In genomic region chr3:70621451-70621850, GRCh38 we compare ENCODE assay signal across 17 cellular contexts.
DNase-seq lines count a peak whose midpoint lies in the region; ATAC-seq and TF ChIP-seq lines count a peak whose summit lies in the region.
"Had no signal": no experiment of that assay in that cellular context is flagged by ENCODE, and none has a peak within 500 bp of the region (broad histone marks: within the 10 kb centered on the region; RNA-seq: fewer than 3 reads in every experiment).

No MANE protein-coding gene starts in this region.

- no peak overlapping the region for H3K27ac Mint-ChIP-seq in activated T-cell treated with anti-CD3 and anti-CD28 coated beads, Interleukin-2, amount 50 U/mL, for 72 hours
- no peak overlapping the region for H3K27ac Mint-ChIP-seq in stimulated activated naive CD8-positive, alpha-beta T cell treated with anti-CD3 and anti-CD28 coated beads, Interleukin-15, amount 100 ng/mL, for 72 hours
- H3K27ac Mint-ChIP-seq: CD8-positive, alpha-beta T cell; HFFc6 had no signal

- peaks cover 54% of the 10 kb centered on the region for H3K27me3 Mint-ChIP-seq in activated T-cell treated with anti-CD3 and anti-CD28 coated beads, Interleukin-2, amount 50 U/mL, for 72 hours (ENCODE audit: low read depth)
- peaks cover 47% of the 10 kb centered on the region for H3K27me3 Mint-ChIP-seq in stimulated activated naive CD8-positive, alpha-beta T cell treated with anti-CD3 and anti-CD28 coated beads, Interleukin-15, amount 100 ng/mL, for 72 hours

- H3K9me3 ChIP-seq in right lobe of liver: no peaks in the 10 kb centered on the region
- H3K9me3 ChIP-seq: A549, BE2C had no signal

- H3K4me3 ChIP-seq in right lobe of liver: no peak overlapping the region
- H3K4me3 ChIP-seq: A549 had no signal

- intact Hi-C loops in right lobe of liver (cut with DNase I): no loop called here

- peak; percentile 2 for DNase-seq in activated T-cell treated with anti-CD3 and anti-CD28 coated beads, Interleukin-2, amount 50 U/mL, for 72 hours
- DNase-seq in activated T-cell treated with anti-CD3 and anti-CD28 coated beads for 4 hours: no peak
- DNase-seq in HT1080 (ENCODE audit: low read depth): peak; percentile 3
- peak; percentile 21 for DNase-seq in iris pigment epithelial cell (ENCODE audit: low read depth)
- DNase-seq in stimulated activated naive CD8-positive, alpha-beta T cell treated with anti-CD3 and anti-CD28 coated beads, Interleukin-15, amount 100 ng/mL, for 72 hours: peak in 1 of 2 donors; percentile 13
- no peak for DNase-seq in right lobe of liver
- DNase-seq: BE2C; CD8-positive, alpha-beta T cell; DMS153; DND-41; GF-D8; HCEC 1CT; HFFc6; IMR-90 had no signal

- H3K4me1 ChIP-seq in right lobe of liver: no peaks in the 10 kb centered on the region
- H3K4me1 ChIP-seq: A549, BE2C had no signal

- H3K9me3 Mint-ChIP-seq in activated T-cell treated with anti-CD3 and anti-CD28 coated beads, Interleukin-2, amount 50 U/mL, for 72 hours: peaks cover 3% of the 10 kb centered on the region in 2 donors
- H3K9me3 Mint-ChIP-seq in stimulated activated naive CD8-positive, alpha-beta T cell treated with anti-CD3 and anti-CD28 coated beads, Interleukin-15, amount 100 ng/mL, for 72 hours: peaks cover 0 to 9% of the 10 kb centered on the region in 2 donors
- H3K9me3 Mint-ChIP-seq: CD8-positive, alpha-beta T cell; HFFc6 had no signal

- TF ChIP-seq POLR2A in right lobe of liver (IDR thresholded peaks at IDR 0.05): no peak

- no peaks in the 10 kb centered on the region for H3K36me3 ChIP-seq in right lobe of liver
- H3K36me3 ChIP-seq: BE2C had no signal

- TF ChIP-seq CTCF in right lobe of liver (IDR thresholded peaks at IDR 0.05): no peak

- no peaks in the 10 kb centered on the region for H3K36me3 Mint-ChIP-seq in activated T-cell treated with anti-CD3 and anti-CD28 coated beads, Interleukin-2, amount 50 U/mL, for 72 hours (ENCODE audit: insufficient read depth in 2 of 2)
- H3K36me3 Mint-ChIP-seq: CD8-positive, alpha-beta T cell had no signal

- no peaks in the 10 kb centered on the region for H3K27me3 ChIP-seq in right lobe of liver

- no peak overlapping the region for H3K27ac ChIP-seq in right lobe of liver
- H3K27ac ChIP-seq: A549, C4-2B had no signal

- WGBS in right lobe of liver (ENCODE audit: insufficient coverage, low coverage, low lambda C conversion rate, missing lambda C conversion rate): 54% methylated on average over 1 of the region's 1 CpG

- peaks cover 7% of the 10 kb centered on the region for H3K4me1 Mint-ChIP-seq in activated T-cell treated with anti-CD3 and anti-CD28 coated beads, Interleukin-2, amount 50 U/mL, for 72 hours (ENCODE audit: low read depth)
- peaks cover 13% of the 10 kb centered on the region for H3K4me1 Mint-ChIP-seq in stimulated activated naive CD8-positive, alpha-beta T cell treated with anti-CD3 and anti-CD28 coated beads, Interleukin-15, amount 100 ng/mL, for 72 hours

- peak; percentile 80 to 85 for ATAC-seq in activated T-cell treated with anti-CD3 and anti-CD28 coated beads, Interleukin-2, amount 50 U/mL, for 72 hours (replicated peaks in 1 of 2)
- peak; percentile 91 for ATAC-seq in stimulated activated naive CD8-positive, alpha-beta T cell treated with anti-CD3 and anti-CD28 coated beads, Interleukin-15, amount 100 ng/mL, for 72 hours
- ATAC-seq in HG03342 (IDR thresholded peaks at IDR 0.05; ENCODE audit: unreplicated experiment): no peak
- no peak for ATAC-seq in right lobe of liver
- ATAC-seq: A549; CD8-positive, alpha-beta T cell had no signal

- H3K4me3 Mint-ChIP-seq in activated T-cell treated with anti-CD3 and anti-CD28 coated beads, Interleukin-2, amount 50 U/mL, for 72 hours: no peak overlapping the region
- no peak overlapping the region for H3K4me3 Mint-ChIP-seq in stimulated activated naive CD8-positive, alpha-beta T cell treated with anti-CD3 and anti-CD28 coated beads, Interleukin-15, amount 100 ng/mL, for 72 hours
- H3K4me3 Mint-ChIP-seq: CD8-positive, alpha-beta T cell; HFFc6 had no signal

Comparison
In these comparisons a context has a peak if more than half of its experiments do, and no peak if none do; other contexts are left out.
1. DNase-seq: peak in activated T-cell treated with anti-CD3 and anti-CD28 coated beads, Interleukin-2, amount 50 U/mL, for 72 hours (2 of 2), HT1080 (single experiment) and iris pigment epithelial cell (single experiment); none in activated T-cell treated with anti-CD3 and anti-CD28 coated beads for 4 hours (single experiment) and right lobe of liver (0 of 3).
2. ATAC-seq: peak in activated T-cell treated with anti-CD3 and anti-CD28 coated beads, Interleukin-2, amount 50 U/mL, for 72 hours (2 of 2) and stimulated activated naive CD8-positive, alpha-beta T cell treated with anti-CD3 and anti-CD28 coated beads, Interleukin-15, amount 100 ng/mL, for 72 hours (single experiment); none in HG03342 (single experiment) and right lobe of liver (0 of 4).